8 cellular contexts compared by ENCODE assay signal in the genomic region with DNA sequence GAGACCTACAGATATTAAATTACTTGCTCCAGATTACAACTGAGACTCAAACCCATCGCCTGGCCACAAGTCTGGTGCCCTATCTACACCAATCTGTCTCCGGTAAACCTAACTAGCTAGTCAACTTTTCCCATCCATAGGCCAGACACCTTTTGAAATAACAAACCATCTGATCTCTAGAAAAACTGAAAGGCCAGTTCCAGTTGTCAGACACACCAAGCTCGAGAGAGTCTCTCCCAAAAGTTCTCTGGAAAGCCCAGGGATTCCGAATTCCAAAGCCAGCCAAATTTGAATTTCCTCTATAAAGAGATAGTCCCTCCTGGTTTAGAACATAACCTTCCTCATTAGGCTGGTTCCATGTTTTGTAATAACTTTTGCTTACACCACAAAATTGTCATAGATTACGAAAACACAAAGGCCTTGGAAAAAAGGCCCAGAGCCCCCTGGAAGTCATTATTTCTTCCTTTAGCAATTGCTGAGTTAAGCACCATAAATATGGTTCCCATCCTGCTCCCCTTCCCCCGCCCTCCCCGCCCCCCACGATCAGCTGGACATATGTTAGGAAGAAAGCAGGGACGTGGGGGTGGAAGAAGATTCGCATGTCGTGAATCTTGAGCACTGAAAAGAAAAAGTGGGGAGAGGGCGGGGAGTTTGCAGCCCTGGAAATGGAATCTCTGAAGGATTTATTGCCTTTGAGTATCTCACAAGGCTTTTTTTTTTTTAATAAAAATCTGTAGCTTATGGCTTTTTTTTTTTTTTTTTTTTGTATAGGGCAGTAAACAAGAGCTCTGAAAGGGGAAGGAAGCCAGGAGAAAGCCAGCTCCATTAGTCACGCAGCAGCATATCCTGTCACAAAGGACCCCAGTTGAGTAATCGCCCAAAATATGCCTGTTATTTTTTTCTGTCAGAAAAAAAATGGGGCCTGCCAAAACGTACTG.
DNase-seq lines count a peak whose midpoint lies in the region; ATAC-seq and TF ChIP-seq lines count a peak whose summit lies in the region.

No MANE protein-coding gene starts in this region.

- peak; percentile 70 for ATAC-seq in gastroesophageal sphincter
- peak; percentile 53 to 78 (median 64) for ATAC-seq in psoas muscle
- no peak for ATAC-seq in GM18517 (IDR thresholded peaks at IDR 0.05; ENCODE audit: unreplicated experiment)
- no peak for ATAC-seq in HG03135 (IDR thresholded peaks at IDR 0.05; ENCODE audit: unreplicated experiment)
- no peak for ATAC-seq in GM18498 (IDR thresholded peaks at IDR 0.05; ENCODE audit: unreplicated experiment)

- no peaks in the 10 kb centered on the region for H3K9me3 ChIP-seq in CD8-positive, alpha-beta memory T cell (ENCODE audit: low read length)
- H3K9me3 ChIP-seq in gastroesophageal sphincter, result no peaks in the 10 kb centered on the region
- no peaks in the 10 kb centered on the region for H3K9me3 ChIP-seq in psoas muscle

- H3K27ac ChIP-seq in CD8-positive, alpha-beta memory T cell (ENCODE audit: low read depth, low read length), result no peak overlapping the region
- H3K27ac ChIP-seq in gastroesophageal sphincter, result peak overlapping the region; percentile 73 to 87 (median 80)
- H3K27ac ChIP-seq in psoas muscle, result peak overlapping the region; percentile 68

- H3K27ac Mint-ChIP-seq in CD8-positive, alpha-beta memory T cell, result peak overlapping the region; percentile 85 to 99 (median 94)

- POLR2A ChIA-PET in CD8-positive, alpha-beta memory T cell (lab: Charles Lee), result interaction anchor here (0.6 to 1.7 kb wide), 15 partner anchors 14 to 1214 kb away, joined by 3 to 13 read pairs (median 4); partner anchors contain the start of gene ZFP36L1

- CTCF ChIA-PET in CD8-positive, alpha-beta memory T cell (lab: Charles Lee), result interaction anchor here (0.8 to 2.2 kb wide), 8 partner anchors 10 to 176 kb away, joined by 3 to 10 read pairs (median 4); no protein-coding TSS in a partner anchor

- TF ChIP-seq EP300 in gastroesophageal sphincter (IDR thresholded peaks at IDR 0.05), result no peak

- TF ChIP-seq CTCF in gastroesophageal sphincter (IDR thresholded peaks at IDR 0.05), result no peak
- TF ChIP-seq CTCF in psoas muscle (IDR thresholded peaks at IDR 0.05), result no peak

- TF ChIP-seq POLR2A in gastroesophageal sphincter (IDR thresholded peaks at IDR 0.05), result no peak

- H3K4me3 Mint-ChIP-seq in CD8-positive, alpha-beta memory T cell, result peak overlapping the region in 5 of 7 donors; percentile 45 to 71 (median 56)

- no peaks in the 10 kb centered on the region for H3K27me3 Mint-ChIP-seq in CD8-positive, alpha-beta memory T cell

- H3K4me3 ChIP-seq in CD8-positive, alpha-beta memory T cell (ENCODE audit: low read length), result no peak overlapping the region
- H3K4me3 ChIP-seq in gastroesophageal sphincter (no peak overlapping the region), psoas muscle (no peak overlapping the region)

- no peaks in the 10 kb centered on the region for H3K27me3 ChIP-seq in CD8-positive, alpha-beta memory T cell (ENCODE audit: insufficient read depth, low read length, poor library complexity, severe bottlenecking)
- no peaks in the 10 kb centered on the region for H3K27me3 ChIP-seq in gastroesophageal sphincter
- no peaks in the 10 kb centered on the region for H3K27me3 ChIP-seq in psoas muscle (ENCODE audit: insufficient read depth in 3 of 3, low read length in 2 of 3)

- no peaks in the 10 kb centered on the region for H3K9me3 Mint-ChIP-seq in CD8-positive, alpha-beta memory T cell

- no peak for DNase-seq in CD8-positive, alpha-beta memory T cell
- peak; percentile 83 for DNase-seq in NCI-H446 treated with DMSO at 0.1 percent for 48 hours (lab: John Stamatoyannopoulos, UW)
- peak; percentile 29 for DNase-seq in activated effector memory CD4-positive, alpha-beta T cell treated with Interleukin-2 at 50 U/mL for 16 hours
- DNase-seq in psoas muscle, result no peak

- H3K4me1 Mint-ChIP-seq in CD8-positive, alpha-beta memory T cell, result peaks cover 50 to 65% (median 60%) of the 10 kb centered on the region in 3 donors

- H3K4me1 ChIP-seq in CD8-positive, alpha-beta memory T cell (ENCODE audit: insufficient read depth, low read length), result peaks cover 54% of the 10 kb centered on the region
- peaks cover 11 to 67% (median 44%) of the 10 kb centered on the region in 3 donors for H3K4me1 ChIP-seq in gastroesophageal sphincter
- peaks cover 40% of the 10 kb centered on the region for H3K4me1 ChIP-seq in psoas muscle

- H3K36me3 ChIP-seq in CD8-positive, alpha-beta memory T cell (ENCODE audit: insufficient read depth, low read length), result no peaks in the 10 kb centered on the region
- H3K36me3 ChIP-seq in gastroesophageal sphincter, result no peaks in the 10 kb centered on the region
- H3K36me3 ChIP-seq in psoas muscle (ENCODE audit: insufficient read depth in 1 of 2, low read depth in 1 of 2), result no peaks in the 10 kb centered on the region

- H3K36me3 Mint-ChIP-seq in CD8-positive, alpha-beta memory T cell, result no peaks in the 10 kb centered on the region

- intact Hi-C loops in psoas muscle (cut with DNase I), result loop anchor here in 1 of 2 donors (5.0 kb wide), 1 partner anchor 105 kb away; no protein-coding TSS in a partner anchor

- 24 to 33% methylated on average over 10 to 12 of the region's 15 CpGs for WGBS in gastroesophageal sphincter (ENCODE audit: low coverage in 1 of 2), 2 donors
- 49 to 51% (median 49%) methylated on average over 15 of the region's 15 CpGs for WGBS in psoas muscle, 3 donors

Comparison
In these comparisons a context has a peak if more than half of its experiments do, and no peak if none do; other contexts are left out.
1. DNase-seq: peak in NCI-H446 treated with DMSO at 0.1 percent for 48 hours (single experiment) and activated effector memory CD4-positive, alpha-beta T cell treated with Interleukin-2 at 50 U/mL for 16 hours (single experiment); none in CD8-positive, alpha-beta memory T cell (0 of 5) and psoas muscle (0 of 2).
2. ATAC-seq: peak in gastroesophageal sphincter (single experiment) and psoas muscle (4 of 4); none in GM18517 (single experiment), HG03135 (single experiment) and GM18498 (single experiment).